In genomic region chr11:7595016-7595869, GRCh38 we compare ENCODE assay signal across 14 cellular contexts.
DNase-seq lines count a peak whose midpoint lies in the region; ATAC-seq and TF ChIP-seq lines count a peak whose summit lies in the region.
"Had no signal": no experiment of that assay in that cellular context is flagged by ENCODE, and none has a peak within 500 bp of the region (broad histone marks: within the 10 kb centered on the region; RNA-seq: fewer than 3 reads in every experiment).

No MANE protein-coding gene starts in this region.

- H3K36me3 Mint-ChIP-seq in neural progenitor cell: no peaks in the 10 kb centered on the region
- peaks cover 6% of the 10 kb centered on the region for H3K36me3 Mint-ChIP-seq in activated CD4-positive, alpha-beta T cell treated with anti-CD3 and anti-CD28 coated beads for 36 hours (ENCODE audit: low read depth)

- intact Hi-C loops in activated CD4-positive, alpha-beta T cell treated with anti-CD3 and anti-CD28 coated beads for 36 hours (cut with DNase I, micrococcal nuclease): no loop called here

- no peak for TF ChIP-seq CTCF in neural progenitor cell (IDR thresholded peaks at IDR 0.05)

- peak overlapping the region; percentile 74 for H3K27ac Mint-ChIP-seq in neural progenitor cell
- H3K27ac Mint-ChIP-seq in activated CD4-positive, alpha-beta T cell treated with anti-CD3 and anti-CD28 coated beads for 36 hours: no peak overlapping the region
- H3K27ac Mint-ChIP-seq: activated CD4-positive, alpha-beta T cell treated with anti-CD3 and anti-CD28 coated beads, Interleukin-2, amount 10 ng/mL, durations not matched to agents 24 days and 14 days had no signal

- H3F3A ChIP-seq in neural progenitor cell (ENCODE audit: low read depth): peaks cover 42% of the 10 kb centered on the region

- H3K4me2 ChIP-seq in neural progenitor cell: peak overlapping the region; percentile 69

- ATAC-seq in esophagus mucosa: peak; percentile 61
- no peak for ATAC-seq in activated CD4-positive, alpha-beta T cell treated with anti-CD3 and anti-CD28 coated beads for 36 hours
- ATAC-seq: mucosa of descending colon had no signal

- no peaks in the 10 kb centered on the region for H3K79me2 ChIP-seq in neural progenitor cell (ENCODE audit: low read depth)

- CTCF ChIA-PET in activated CD4-positive, alpha-beta T cell treated with anti-CD3 and anti-CD28 coated beads for 36 hours (lab: Charles Lee): interaction anchor here (1.1 kb wide), 1 partner anchor 12 kb away, joined by 3 read pairs; no protein-coding TSS in a partner anchor

- H3K4me3 ChIP-seq in neural progenitor cell: peak overlapping the region; percentile 23
- H3K4me3 ChIP-seq: colonic mucosa, mucosa of descending colon had no signal

- H3K4me1 Mint-ChIP-seq in neural progenitor cell: peaks cover 33% of the 10 kb centered on the region
- peaks cover 20% of the 10 kb centered on the region for H3K4me1 Mint-ChIP-seq in activated CD4-positive, alpha-beta T cell treated with anti-CD3 and anti-CD28 coated beads for 36 hours

- H4K20me1 ChIP-seq in neural progenitor cell (ENCODE audit: low read depth): no peaks in the 10 kb centered on the region

- H2AFZ ChIP-seq in neural progenitor cell (replicated peaks): no peak overlapping the region

- DNase-seq in GM03348 (ENCODE audit: low spot score): peak; percentile 68
- peak; percentile 42 for DNase-seq in NCI-H82 treated with DMSO at 0.1 percent for 48 hours (lab: John Stamatoyannopoulos, UW; ENCODE audit: unreplicated experiment)
- DNase-seq in neural progenitor cell (ENCODE audit: low spot score): peak; percentile 77
- DNase-seq in activated CD4-positive, alpha-beta T cell treated with anti-CD3 and anti-CD28 coated beads for 36 hours: no peak
- DNase-seq in globus pallidus (ENCODE audit: low spot score): no peak
- DNase-seq in effector CD8-positive, alpha-beta T cell (lab: John Stamatoyannopoulos, UW): no peak
- no peak for DNase-seq in D341Med (ENCODE audit: low spot score)
- DNase-seq: activated CD4-positive, alpha-beta T cell treated with anti-CD3 and anti-CD28 coated beads, Interleukin-2, amount 10 ng/mL, durations not matched to agents 24 days and 14 days; colonic mucosa; COR-L47; head of caudate nucleus; MM.1S; mucosa of descending colon had no signal

- peaks cover 2% of the 10 kb centered on the region for H3K9me3 Mint-ChIP-seq in neural progenitor cell
- no peaks in the 10 kb centered on the region for H3K9me3 Mint-ChIP-seq in activated CD4-positive, alpha-beta T cell treated with anti-CD3 and anti-CD28 coated beads for 36 hours (ENCODE audit: low read depth)
- H3K9me3 Mint-ChIP-seq: activated CD4-positive, alpha-beta T cell treated with anti-CD3 and anti-CD28 coated beads, Interleukin-2, amount 10 ng/mL, durations not matched to agents 24 days and 14 days had no signal

- no peak overlapping the region for H3K9ac ChIP-seq in neural progenitor cell

- H3K4me3 Mint-ChIP-seq in neural progenitor cell: peak overlapping the region; percentile 33
- no peak overlapping the region for H3K4me3 Mint-ChIP-seq in activated CD4-positive, alpha-beta T cell treated with anti-CD3 and anti-CD28 coated beads for 36 hours
- H3K4me3 Mint-ChIP-seq: activated CD4-positive, alpha-beta T cell treated with anti-CD3 and anti-CD28 coated beads, Interleukin-2, amount 10 ng/mL, durations not matched to agents 24 days and 14 days had no signal

- peak overlapping the region; percentile 79 for H3K27ac ChIP-seq in neural progenitor cell
- H3K27ac ChIP-seq: colonic mucosa had no signal

- peaks cover 6% of the 10 kb centered on the region for H3K27me3 Mint-ChIP-seq in neural progenitor cell (ENCODE audit: insufficient read depth, low read depth)
- H3K27me3 Mint-ChIP-seq in activated CD4-positive, alpha-beta T cell treated with anti-CD3 and anti-CD28 coated beads for 36 hours: no peaks in the 10 kb centered on the region

- H3K27me3 ChIP-seq in neural progenitor cell: no peaks in the 10 kb centered on the region
- H3K27me3 ChIP-seq: colonic mucosa had no signal

- peaks cover 43% of the 10 kb centered on the region for H3K4me1 ChIP-seq in neural progenitor cell

- no peaks in the 10 kb centered on the region for H3K9me3 ChIP-seq in neural progenitor cell (ENCODE audit: low read depth)
- H3K9me3 ChIP-seq: colonic mucosa, mucosa of descending colon had no signal

- POLR2A ChIA-PET in activated CD4-positive, alpha-beta T cell treated with anti-CD3 and anti-CD28 coated beads for 36 hours (lab: Charles Lee): no interaction called here

- H3K36me3 ChIP-seq in neural progenitor cell: no peaks in the 10 kb centered on the region
- H3K36me3 ChIP-seq: colonic mucosa had no signal

Comparison
In these comparisons a context has a peak if more than half of its experiments do, and no peak if none do; other contexts are left out.
1. DNase-seq: peak in GM03348 (single experiment), NCI-H82 treated with DMSO at 0.1 percent for 48 hours (single experiment) and neural progenitor cell (single experiment); none in activated CD4-positive, alpha-beta T cell treated with anti-CD3 and anti-CD28 coated beads for 36 hours (single experiment), globus pallidus (single experiment), effector CD8-positive, alpha-beta T cell (single experiment) and D341Med (single experiment).